In the genomic region with DNA sequence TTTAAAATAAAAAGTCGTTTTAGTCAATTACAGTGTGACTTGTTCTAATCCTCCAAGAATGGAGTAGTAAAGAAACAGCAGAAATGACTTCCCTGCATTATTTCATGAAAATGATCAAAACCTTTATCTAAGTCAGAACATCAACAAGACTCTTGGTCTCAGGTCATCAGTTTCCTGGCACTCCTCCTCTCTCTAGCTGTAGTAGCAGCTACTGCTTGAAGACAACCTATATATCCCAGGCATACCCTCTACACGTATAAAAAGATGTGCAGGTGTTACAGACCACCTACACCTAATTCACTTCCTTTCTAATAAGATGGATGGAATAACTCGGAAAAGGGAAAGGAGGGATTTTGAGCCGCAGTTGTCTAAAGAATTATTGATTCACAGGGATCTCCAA, we compare ENCODE assay signal across 24 cellular contexts.
"Had no signal": no experiment of that assay in that cellular context is flagged by ENCODE, and none has a peak within 500 bp of the region (broad histone marks: within the 10 kb centered on the region; RNA-seq: fewer than 3 reads in every experiment).

No MANE protein-coding gene starts in this region.

- ATAC-seq: effector memory CD8-positive, alpha-beta T cell; heart right ventricle; left cardiac atrium; left lung; naive thymus-derived CD8-positive, alpha-beta T cell; stimulated activated memory B cell treated with anti-CD40 and anti-IgM and Interleukin-4, amounts not matched to agents 10 μg/mL and 1 μg/mL and 100 μg/mL, for 72 hours; stimulated activated naive CD8-positive, alpha-beta T cell treated with anti-CD3 and anti-CD28 coated beads, Interleukin-15, Interleukin-2, amounts not matched to agents 100 U/mL and 50 U/mL, for 24 hours; upper lobe of right lung had no signal

- H3K4me3 Mint-ChIP-seq: stimulated activated memory B cell treated with anti-CD40 and anti-IgM and Interleukin-4, amounts not matched to agents 10 μg/mL and 1 μg/mL and 100 μg/mL, for 72 hours had no signal

- H3K27me3 Mint-ChIP-seq: effector memory CD8-positive, alpha-beta T cell; naive thymus-derived CD8-positive, alpha-beta T cell; stimulated activated memory B cell treated with anti-CD40 and anti-IgM and Interleukin-4, amounts not matched to agents 10 μg/mL and 1 μg/mL and 100 μg/mL, for 72 hours had no signal

- H3K27ac ChIP-seq: esophagus squamous epithelium, heart right ventricle, left lung, prostate gland, right atrium auricular region, sigmoid colon, thoracic aorta, tibial nerve, upper lobe of right lung, uterus had no signal

- H2AFZ ChIP-seq: parathyroid adenoma had no signal

- DNase-seq: cortex of kidney; effector memory CD8-positive, alpha-beta T cell; erythroblast; esophagus squamous epithelium; foreskin melanocyte; glutamatergic neuron; heart right ventricle; hippocampal formation; left cardiac atrium; left lung; mesenchymal stem cell; midbrain; naive thymus-derived CD8-positive, alpha-beta T cell; sigmoid colon; stimulated activated CD4-positive, alpha-beta T cell treated with anti-CD3 and anti-CD28 coated beads, Interleukin-4, amount 100 ng/mL, for 4 hours; stimulated activated naive CD8-positive, alpha-beta T cell treated with anti-CD3 and anti-CD28 coated beads, Interleukin-15, Interleukin-2, amounts not matched to agents 100 U/mL and 50 U/mL, for 24 hours; uterus had no signal

- H3K27ac Mint-ChIP-seq: effector memory CD8-positive, alpha-beta T cell; stimulated activated memory B cell treated with anti-CD40 and anti-IgM and Interleukin-4, amounts not matched to agents 10 μg/mL and 1 μg/mL and 100 μg/mL, for 72 hours had no signal

- H3K4me3 ChIP-seq: esophagus squamous epithelium, heart right ventricle, left lung, prostate gland, right atrium auricular region, sigmoid colon, thoracic aorta, tibial nerve, upper lobe of right lung, uterus had no signal

- H3K36me3 Mint-ChIP-seq: stimulated activated memory B cell treated with anti-CD40 and anti-IgM and Interleukin-4, amounts not matched to agents 10 μg/mL and 1 μg/mL and 100 μg/mL, for 72 hours had no signal

- H3K36me3 ChIP-seq: uterus had no signal

- H3K27me3 ChIP-seq: esophagus squamous epithelium, heart right ventricle, left lung, right atrium auricular region, sigmoid colon, tibial nerve, upper lobe of right lung, uterus had no signal

- H3K9me3 Mint-ChIP-seq: effector memory CD8-positive, alpha-beta T cell; naive thymus-derived CD8-positive, alpha-beta T cell; stimulated activated memory B cell treated with anti-CD40 and anti-IgM and Interleukin-4, amounts not matched to agents 10 μg/mL and 1 μg/mL and 100 μg/mL, for 72 hours had no signal

- H3K4me1 ChIP-seq: prostate gland, uterus had no signal

- H3K79me2 ChIP-seq: parathyroid adenoma had no signal
